ENCODE assay signal across 8 cellular contexts in the genomic region with DNA sequence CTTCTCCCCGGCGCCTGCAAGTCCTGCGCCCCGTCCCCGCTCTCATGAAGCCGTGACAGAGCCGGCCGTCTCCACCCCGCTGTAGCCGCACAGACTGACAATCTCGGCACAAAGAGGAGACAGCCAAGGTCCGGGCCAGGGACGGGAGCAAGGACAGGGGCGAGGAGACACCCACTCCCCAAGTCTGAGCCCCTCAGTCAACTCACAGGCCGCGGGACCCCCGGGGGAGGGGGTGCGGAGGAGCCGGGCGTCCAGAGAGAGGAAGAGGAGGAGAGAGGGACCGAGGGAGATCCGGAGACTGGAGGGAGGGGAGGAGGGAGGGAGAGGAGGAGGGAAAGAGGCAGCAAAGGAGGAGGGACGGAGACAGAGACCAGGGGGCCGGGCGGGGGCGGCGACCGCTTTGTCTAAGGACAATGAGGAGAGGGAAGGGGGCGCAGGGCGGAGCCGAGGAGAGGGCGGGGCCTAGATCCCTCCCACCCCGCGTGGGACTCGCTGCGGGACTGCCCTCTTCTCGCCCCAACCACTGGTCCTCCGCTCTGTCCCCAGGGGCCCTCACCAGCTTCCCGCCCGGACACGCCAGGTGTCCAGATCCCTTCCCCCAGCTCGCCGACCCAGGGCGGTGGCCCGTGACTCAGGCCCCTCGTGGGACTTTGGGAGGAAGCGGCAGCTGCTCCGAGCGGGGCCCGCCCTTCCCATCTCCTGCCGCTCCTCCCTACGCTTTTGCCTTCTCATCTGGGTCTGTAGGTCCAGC. TPM values are rescaled to one million over a fixed set of nuclear protein-coding genes. Genes with fewer than 3 reads are reported as not detected.
DNase-seq lines count a peak whose midpoint lies in the region; ATAC-seq and TF ChIP-seq lines count a peak whose summit lies in the region.

No MANE protein-coding gene starts in this region.

- H3K4me1 Mint-ChIP-seq in endothelial cell (ENCODE audit: unreplicated experiment), result peaks cover 58% of the 10 kb centered on the region

- peak; percentile 33 for ATAC-seq in GM19455 (IDR thresholded peaks at IDR 0.05; ENCODE audit: unreplicated experiment)

- no peaks in the 10 kb centered on the region for H3K9me3 Mint-ChIP-seq in endothelial cell (ENCODE audit: unreplicated experiment)

- peaks cover 34% of the 10 kb centered on the region for H3K36me3 Mint-ChIP-seq in endothelial cell (ENCODE audit: low read depth, unreplicated experiment)

- peak overlapping the region; percentile 89 for H3K27ac Mint-ChIP-seq in endothelial cell (ENCODE audit: unreplicated experiment)

- H3K4me3 Mint-ChIP-seq in endothelial cell (ENCODE audit: unreplicated experiment), result peak overlapping the region; percentile 99

- peaks cover 29% of the 10 kb centered on the region for H3K27me3 Mint-ChIP-seq in endothelial cell (ENCODE audit: unreplicated experiment)

- peak; percentile 95 for DNase-seq in CD1c-positive myeloid dendritic cell (ENCODE audit: extremely low spot score)
- peak; percentile 99 for DNase-seq in HT1080 (ENCODE audit: low read depth)
- peak; percentile 92 to 95 for DNase-seq in NOMO-1 (lab: John Stamatoyannopoulos, UW; ENCODE audit: unreplicated experiment in 2 of 2)
- DNase-seq in activated CD8-positive, alpha-beta memory T cell treated with anti-CD3 and anti-CD28 coated beads, Interleukin-2, amount 50 U/mL, for 24 hours (ENCODE audit: extremely low read depth), result peak; percentile 64
- peak; percentile 89 for DNase-seq in endothelial cell (ENCODE audit: low spot score)
- DNase-seq in midbrain (lab: John Stamatoyannopoulos, UW), result peak; percentile 38
- peak; percentile 83 for DNase-seq in stimulated activated CD8-positive, alpha-beta memory T cell treated with anti-CD3 and anti-CD28 coated beads, Interleukin-15, amount 100 ng/mL, for 48 hours (ENCODE audit: low read depth in 2 of 2)

- no peak for TF ChIP-seq CTCF in endothelial cell (IDR thresholded peaks at IDR 0.05; ENCODE audit: unreplicated experiment)

RNA-seq across cellular contexts. Expression of a gene that starts 0.6 kb away (rescaled TPM):
- 86.0 and 109 TPM in 2 replicates for total RNA-seq in HT1080 (2014; rRNA removed; shearing (Covaris generic))
- polyA plus RNA-seq in HT1080 (2015; cell fraction: cytosol; rRNA removed), result 102 and 120 TPM in 2 replicates
- 223 and 244 TPM in 2 replicates for polyA plus RNA-seq in HT1080 (2015; cell fraction: nucleus; rRNA removed)
- total RNA-seq in endothelial cell (ENCODE audit: unreplicated experiment), result 285 TPM

RNA-seq across cellular contexts. Expression of a gene that starts 3.7 kb away (rescaled TPM):
- total RNA-seq in HT1080 (2014; rRNA removed; shearing (Covaris generic)), result 11.2 and 18.5 TPM in 2 replicates
- polyA plus RNA-seq in HT1080 (2015; cell fraction: cytosol; rRNA removed), result 29.2 and 33.3 TPM in 2 replicates
- 22.9 and 31.6 TPM in 2 replicates for polyA plus RNA-seq in HT1080 (2015; cell fraction: nucleus; rRNA removed)
- 26.0 TPM for total RNA-seq in endothelial cell (ENCODE audit: unreplicated experiment)

RNA-seq across cellular contexts. Expression of a gene that starts 14.3 kb away (rescaled TPM):
- total RNA-seq in HT1080 (2014; rRNA removed; shearing (Covaris generic)), result 50.2 and 55.5 TPM in 2 replicates
- 28.8 and 29.1 TPM in 2 replicates for polyA plus RNA-seq in HT1080 (2015; cell fraction: cytosol; rRNA removed)
- 61.5 and 63.1 TPM in 2 replicates for polyA plus RNA-seq in HT1080 (2015; cell fraction: nucleus; rRNA removed)
- 38.5 TPM for total RNA-seq in endothelial cell (ENCODE audit: unreplicated experiment)

RNA-seq across cellular contexts. Expression of a gene that starts 30.0 kb away (rescaled TPM):
- total RNA-seq in HT1080 (2014; rRNA removed; shearing (Covaris generic)), result 11.0 and 12.9 TPM in 2 replicates
- 13.7 and 16.5 TPM in 2 replicates for polyA plus RNA-seq in HT1080 (2015; cell fraction: cytosol; rRNA removed)
- polyA plus RNA-seq in HT1080 (2015; cell fraction: nucleus; rRNA removed), result 55.0 and 55.9 TPM in 2 replicates
- total RNA-seq in endothelial cell (ENCODE audit: unreplicated experiment), result 51.7 TPM

RNA-seq across cellular contexts. Expression of a gene that starts 33.1 kb away (rescaled TPM):
- total RNA-seq in HT1080 (2014; rRNA removed; shearing (Covaris generic)), result 1,534 and 1,911 TPM in 2 replicates
- polyA plus RNA-seq in HT1080 (2015; cell fraction: cytosol; rRNA removed), result 1,782 and 1,790 TPM in 2 replicates
- 2,351 and 2,402 TPM in 2 replicates for polyA plus RNA-seq in HT1080 (2015; cell fraction: nucleus; rRNA removed)
- 1,094 TPM for total RNA-seq in endothelial cell (ENCODE audit: unreplicated experiment)

Comparison
In these comparisons a context has a peak if more than half of its experiments do, and no peak if none do; other contexts are left out.
1. Peak in every context shown above with its lines: DNase-seq and ATAC-seq.
2. DNase-seq: peak in every context shown above with its lines; median percentile 99 in HT1080; 95 in CD1c-positive myeloid dendritic cell; 94 in NOMO-1; 89 in endothelial cell; 83 in stimulated activated CD8-positive, alpha-beta memory T cell treated with anti-CD3 and anti-CD28 coated beads, Interleukin-15, amount 100 ng/mL, for 48 hours; 64 in activated CD8-positive, alpha-beta memory T cell treated with anti-CD3 and anti-CD28 coated beads, Interleukin-2, amount 50 U/mL, for 24 hours; 38 in midbrain.